ENCODE assay signal across 1 cellular context in genomic region chr2:204451766-204452165, GRCh38.
TF ChIP-seq lines count a peak whose summit lies in the region.

No MANE protein-coding gene starts in this region.

TF ChIP-seq in SK-N-SH, 30 proteins besides CTCF, POLR2A, EP300 and RAD21 (continued from another document):
- TF ChIP-seq ZBTB33 (IDR thresholded peaks at IDR 0.05; ENCODE audit: borderline replicate concordance, low read depth) = no peak
- no peak for TF ChIP-seq FOXM1 (IDR thresholded peaks at IDR 0.05; ENCODE audit: low read depth)
- no peak for TF ChIP-seq FOSL2 (IDR thresholded peaks at IDR 0.05; ENCODE audit: borderline replicate concordance, low read depth)
- no peak for TF ChIP-seq POLR2AphosphoS5 (IDR thresholded peaks at IDR 0.05; ENCODE audit: low read depth, low read length)
- no peak for TF ChIP-seq IRF3 (IDR thresholded peaks at IDR 0.05; ENCODE audit: low read depth, low read length)
- no peak for TF ChIP-seq FOXJ3 (CRISPR knock-in tag; IDR thresholded peaks at IDR 0.05)
- TF ChIP-seq MXI1 (IDR thresholded peaks at IDR 0.05; ENCODE audit: low read depth, low read length) = no peak
- no peak for TF ChIP-seq MEF2A (IDR thresholded peaks at IDR 0.05; ENCODE audit: borderline replicate concordance, low read depth)
